Comparison of ENCODE assay signal across 1 cellular context in genomic region chr17:7465481-7466275, GRCh38.
TF ChIP-seq lines count a peak whose summit lies in the region.

No MANE protein-coding gene starts in this region.

TF ChIP-seq in K562, 482 proteins besides CTCF, POLR2A, EP300 and RAD21:
- TF ChIP-seq ZNF561 (CRISPR knock-in tag; conservative IDR thresholded peaks at IDR 0.05) (no peak), POLR2G (IDR thresholded peaks at IDR 0.05; ENCODE audit: low read depth, low read length) (peak; percentile 25; the same call in 1 of the 2 replicates), BACH1 (tag; IDR thresholded peaks at IDR 0.05) (no peak), MTA1 (IDR thresholded peaks at IDR 0.05; ENCODE audit: borderline replicate concordance) (no peak), ZNF507 (tag; conservative IDR thresholded peaks at IDR 0.05) (no peak)
